Comparison of ENCODE assay signal across 20 cellular contexts in genomic region chr19:4507150-4507452, GRCh38. TPM values are rescaled to one million over a fixed set of nuclear protein-coding genes. Genes with fewer than 3 reads are reported as not detected.
DNase-seq lines count a peak whose midpoint lies in the region; ATAC-seq and TF ChIP-seq lines count a peak whose summit lies in the region.
"Had no signal": no experiment of that assay in that cellular context is flagged by ENCODE, and none has a peak within 500 bp of the region (broad histone marks: within the 10 kb centered on the region; RNA-seq: fewer than 3 reads in every experiment).

No MANE protein-coding gene starts in this region.

- H3K4me3 Mint-ChIP-seq in stimulated activated effector memory CD8-positive, alpha-beta T cell treated with anti-CD3 and anti-CD28 coated beads, Interleukin-12 subunit alpha, Interleukin-12 subunit beta, amount 100 ng/mL, for 72 hours = no peak overlapping the region
- no peak overlapping the region for H3K4me3 Mint-ChIP-seq in activated CD8-positive, alpha-beta memory T cell treated with anti-CD3 and anti-CD28 coated beads, Interleukin-2, amount 10 ng/mL, durations not matched to agents 7 days and 5 days
- no peak overlapping the region for H3K4me3 Mint-ChIP-seq in activated T-helper 2 cell treated with anti-CD3 and anti-CD28 coated beads, Interferon-gamma antibody, Interleukin-2, Interleukin-4, amounts not matched to agents 10 μg/mL and 5 μg/mL and 100 μg/mL, durations not matched to agents 14 hours and 24 hours and 36 hours (ENCODE audit: low read depth)
- H3K4me3 Mint-ChIP-seq: CD4-positive, CD25-positive, alpha-beta regulatory T cell had no signal

- peak overlapping the region in 6 of 11 experiments; percentile 13 to 79 (median 52); a peak in 10 of 22 replicates for H3K27ac ChIP-seq in BLaER1 treated with 17β-estradiol and CSF1 and Interleukin-3, amounts not matched to agents 10 nM and 100 nM
- H3K27ac ChIP-seq in adrenal gland (no peak overlapping the region), mesodermal cell (ENCODE audit: low read depth, low read length, severe bottlenecking) (peak overlapping the region; percentile 53)

- H4K20me1 ChIP-seq in BLaER1 treated with 17β-estradiol and CSF1 and Interleukin-3, amounts not matched to agents 10 nM and 100 nM = peaks cover 0 to 31% (median 20%) of the 10 kb centered on the region in 11 experiments; a peak in 17 of 22 replicates

- H3K27me3 ChIP-seq in BLaER1 treated with 17β-estradiol and CSF1 and Interleukin-3, amounts not matched to agents 10 nM and 100 nM = no peaks in the 10 kb centered on the region
- no peaks in the 10 kb centered on the region for H3K27me3 ChIP-seq in adrenal gland

- intact Hi-C loops in adrenal gland (cut with DNase I) = no loop called here
- intact Hi-C loops in activated T-helper 2 cell treated with anti-CD3 and anti-CD28 coated beads, Interferon-gamma antibody, Interleukin-2, Interleukin-4, amounts not matched to agents 10 μg/mL and 5 μg/mL and 100 μg/mL, durations not matched to agents 14 hours and 24 hours and 36 hours (cut with micrococcal nuclease) = no loop called here

- H3K9me3 Mint-ChIP-seq in stimulated activated effector memory CD8-positive, alpha-beta T cell treated with anti-CD3 and anti-CD28 coated beads, Interleukin-12 subunit alpha, Interleukin-12 subunit beta, amount 100 ng/mL, for 72 hours = no peaks in the 10 kb centered on the region
- H3K9me3 Mint-ChIP-seq in activated CD8-positive, alpha-beta memory T cell treated with anti-CD3 and anti-CD28 coated beads, Interleukin-2, amount 10 ng/mL, durations not matched to agents 7 days and 5 days (ENCODE audit: low read depth) = no peaks in the 10 kb centered on the region
- H3K9me3 Mint-ChIP-seq in activated T-helper 2 cell treated with anti-CD3 and anti-CD28 coated beads, Interferon-gamma antibody, Interleukin-2, Interleukin-4, amounts not matched to agents 10 μg/mL and 5 μg/mL and 100 μg/mL, durations not matched to agents 14 hours and 24 hours and 36 hours = no peaks in the 10 kb centered on the region

- ATAC-seq in stimulated activated effector memory CD8-positive, alpha-beta T cell treated with anti-CD3 and anti-CD28 coated beads, Interleukin-12 subunit alpha, Interleukin-12 subunit beta, amount 100 ng/mL, for 72 hours = no peak
- ATAC-seq in activated CD8-positive, alpha-beta memory T cell treated with anti-CD3 and anti-CD28 coated beads, Interleukin-2, amount 10 ng/mL, durations not matched to agents 7 days and 5 days = no peak
- ATAC-seq in left lobe of liver = no peak

- no peak for TF ChIP-seq CTCF in adrenal gland (IDR thresholded peaks at IDR 0.05)

- H3K4me1 Mint-ChIP-seq in stimulated activated effector memory CD8-positive, alpha-beta T cell treated with anti-CD3 and anti-CD28 coated beads, Interleukin-12 subunit alpha, Interleukin-12 subunit beta, amount 100 ng/mL, for 72 hours = peaks cover 14% of the 10 kb centered on the region
- peaks cover 11% of the 10 kb centered on the region for H3K4me1 Mint-ChIP-seq in activated CD8-positive, alpha-beta memory T cell treated with anti-CD3 and anti-CD28 coated beads, Interleukin-2, amount 10 ng/mL, durations not matched to agents 7 days and 5 days
- peaks cover 6% of the 10 kb centered on the region for H3K4me1 Mint-ChIP-seq in activated T-helper 2 cell treated with anti-CD3 and anti-CD28 coated beads, Interferon-gamma antibody, Interleukin-2, Interleukin-4, amounts not matched to agents 10 μg/mL and 5 μg/mL and 100 μg/mL, durations not matched to agents 14 hours and 24 hours and 36 hours (ENCODE audit: low read depth)
- H3K4me1 Mint-ChIP-seq: CD4-positive, CD25-positive, alpha-beta regulatory T cell had no signal

- H3K36me3 ChIP-seq in BLaER1 treated with 17β-estradiol and CSF1 and Interleukin-3, amounts not matched to agents 10 nM and 100 nM = peaks cover 4 to 37% (median 15%) of the 10 kb centered on the region in 11 experiments; a peak in 21 of 22 replicates
- peaks cover 0 to 8% of the 10 kb centered on the region in 2 donors for H3K36me3 ChIP-seq in adrenal gland (replicated peaks in 1 of 2)
- H3K36me3 ChIP-seq in mesodermal cell (ENCODE audit: control insufficient read depth, insufficient read depth, low read length) = peaks cover 33% of the 10 kb centered on the region

- no peaks in the 10 kb centered on the region; a peak in 1 of 22 replicates for H3K9me3 ChIP-seq in BLaER1 treated with 17β-estradiol and CSF1 and Interleukin-3, amounts not matched to agents 10 nM and 100 nM (replicated peaks in 1 of 11)
- H3K9me3 ChIP-seq in adrenal gland (replicated peaks in 1 of 3) (no peaks in the 10 kb centered on the region), mesodermal cell (ENCODE audit: control insufficient read depth, low read length) (no peaks in the 10 kb centered on the region)

- peak overlapping the region; percentile 86 for H3K27ac Mint-ChIP-seq in stimulated activated effector memory CD8-positive, alpha-beta T cell treated with anti-CD3 and anti-CD28 coated beads, Interleukin-12 subunit alpha, Interleukin-12 subunit beta, amount 100 ng/mL, for 72 hours
- no peak overlapping the region for H3K27ac Mint-ChIP-seq in activated CD8-positive, alpha-beta memory T cell treated with anti-CD3 and anti-CD28 coated beads, Interleukin-2, amount 10 ng/mL, durations not matched to agents 7 days and 5 days
- H3K27ac Mint-ChIP-seq in activated T-helper 2 cell treated with anti-CD3 and anti-CD28 coated beads, Interferon-gamma antibody, Interleukin-2, Interleukin-4, amounts not matched to agents 10 μg/mL and 5 μg/mL and 100 μg/mL, durations not matched to agents 14 hours and 24 hours and 36 hours = no peak overlapping the region
- H3K27ac Mint-ChIP-seq: CD4-positive, CD25-positive, alpha-beta regulatory T cell had no signal

- TF ChIP-seq POLR2A in adrenal gland (IDR thresholded peaks at IDR 0.05) = no peak

- CTCF ChIA-PET in activated CD8-positive, alpha-beta memory T cell treated with anti-CD3 and anti-CD28 coated beads, Interleukin-2, amount 10 ng/mL, durations not matched to agents 7 days and 5 days (lab: Charles Lee) = interaction anchor here (1.6 kb wide), 1 partner anchor 18 kb away, joined by 5 read pairs; no protein-coding TSS in a partner anchor

- H3K4me2 ChIP-seq in BLaER1 treated with 17β-estradiol and CSF1 and Interleukin-3, amounts not matched to agents 10 nM and 100 nM = peak overlapping the region in 7 of 11 experiments; percentile 75 to 92 (median 78); a peak in 14 of 22 replicates

- no peaks in the 10 kb centered on the region for H3K27me3 Mint-ChIP-seq in activated CD8-positive, alpha-beta memory T cell treated with anti-CD3 and anti-CD28 coated beads, Interleukin-2, amount 10 ng/mL, durations not matched to agents 7 days and 5 days
- no peaks in the 10 kb centered on the region for H3K27me3 Mint-ChIP-seq in activated T-helper 2 cell treated with anti-CD3 and anti-CD28 coated beads, Interferon-gamma antibody, Interleukin-2, Interleukin-4, amounts not matched to agents 10 μg/mL and 5 μg/mL and 100 μg/mL, durations not matched to agents 14 hours and 24 hours and 36 hours (ENCODE audit: low read depth)
- H3K27me3 Mint-ChIP-seq: CD4-positive, CD25-positive, alpha-beta regulatory T cell had no signal

- H3K4me3 ChIP-seq in BLaER1 treated with 17β-estradiol and CSF1 and Interleukin-3, amounts not matched to agents 10 nM and 100 nM = no peak overlapping the region
- no peak overlapping the region for H3K4me3 ChIP-seq in adrenal gland
- no peak overlapping the region for H3K4me3 ChIP-seq in mesodermal cell (ENCODE audit: extremely low read depth, insufficient read depth, low read length, poor library complexity, severe bottlenecking)

- 49 to 56% (median 51%) methylated on average over 5 to 12 of the region's 12 CpGs for WGBS in adrenal gland, 4 donors
- WGBS in mesodermal cell (ENCODE audit: insufficient coverage in 2 of 2), 2 experiments = 89 to 93% methylated on average over 12 of the region's 12 CpGs

- DNase-seq in adrenal gland (peak in 5 of 7 donors; percentile 39 to 61 (median 56)), left lobe of liver (ENCODE audit: low spot score) (no peak)
- no peak for DNase-seq in stimulated activated effector memory CD8-positive, alpha-beta T cell treated with anti-CD3 and anti-CD28 coated beads, Interleukin-12 subunit alpha, Interleukin-12 subunit beta, amount 100 ng/mL, for 72 hours (ENCODE audit: low spot score in 2 of 2)
- no peak for DNase-seq in activated CD8-positive, alpha-beta memory T cell treated with anti-CD3 and anti-CD28 coated beads, Interleukin-2, amount 10 ng/mL, durations not matched to agents 7 days and 5 days
- DNase-seq in activated T-helper 2 cell treated with anti-CD3 and anti-CD28 coated beads, Interferon-gamma antibody, Interleukin-2, Interleukin-4, amounts not matched to agents 10 μg/mL and 5 μg/mL and 100 μg/mL, durations not matched to agents 14 hours and 24 hours and 36 hours (ENCODE audit: low spot score) = no peak
- DNase-seq: CD4-positive, CD25-positive, alpha-beta regulatory T cell; DMS153; DND-41; KG1; MM.1S; NCI-H2029; NCI-H446; NCI-H524 treated with DMSO at 0.1 percent for 48 hours; NCI-H774; SHP77 had no signal

- H3K36me3 Mint-ChIP-seq in stimulated activated effector memory CD8-positive, alpha-beta T cell treated with anti-CD3 and anti-CD28 coated beads, Interleukin-12 subunit alpha, Interleukin-12 subunit beta, amount 100 ng/mL, for 72 hours = peaks cover 19% of the 10 kb centered on the region
- peaks cover 1% of the 10 kb centered on the region for H3K36me3 Mint-ChIP-seq in activated CD8-positive, alpha-beta memory T cell treated with anti-CD3 and anti-CD28 coated beads, Interleukin-2, amount 10 ng/mL, durations not matched to agents 7 days and 5 days
- peaks cover 3% of the 10 kb centered on the region for H3K36me3 Mint-ChIP-seq in activated T-helper 2 cell treated with anti-CD3 and anti-CD28 coated beads, Interferon-gamma antibody, Interleukin-2, Interleukin-4, amounts not matched to agents 10 μg/mL and 5 μg/mL and 100 μg/mL, durations not matched to agents 14 hours and 24 hours and 36 hours (ENCODE audit: low read depth)

- peak overlapping the region in 3 of 11 experiments; percentile 16 to 60 (median 47); a peak in 6 of 22 replicates for H3K9ac ChIP-seq in BLaER1 treated with 17β-estradiol and CSF1 and Interleukin-3, amounts not matched to agents 10 nM and 100 nM

- peaks cover 32 to 70% (median 48%) of the 10 kb centered on the region in 10 experiments for H3K4me1 ChIP-seq in BLaER1 treated with 17β-estradiol and CSF1 and Interleukin-3, amounts not matched to agents 10 nM and 100 nM
- peaks cover 0 to 8% of the 10 kb centered on the region in 2 donors for H3K4me1 ChIP-seq in adrenal gland (replicated peaks in 1 of 2)
- H3K4me1 ChIP-seq in mesodermal cell (ENCODE audit: control insufficient read depth, insufficient read depth, low read length, poor library complexity, severe bottlenecking) = peaks cover 9% of the 10 kb centered on the region

RNA-seq across cellular contexts. Expression of gene PLIN4, which starts 11.2 kb away (rescaled TPM):
- total RNA-seq in adrenal gland (1 to 10 TPM in 6 of 8 donors, under 1 TPM in 2; 0.54 to 9.1 (median 2.5) TPM), left lobe of liver (36.8 TPM)
- polyA plus RNA-seq in adrenal gland = 10 to 100 TPM in 1 of 3 donors, 1 to 10 TPM in 1, under 1 TPM in 1; 0.09 to 25.4 (median 9.3) TPM
- polyA plus RNA-seq in mesodermal cell (2013, experiment 1 of 2) = not detected
- not detected for polyA plus RNA-seq in mesodermal cell (2013, experiment 2 of 2)
- total RNA-seq in activated CD8-positive, alpha-beta memory T cell treated with anti-CD3 and anti-CD28 coated beads, Interleukin-2, amount 10 ng/mL, durations not matched to agents 7 days and 5 days = not detected
- total RNA-seq in activated T-helper 2 cell treated with anti-CD3 and anti-CD28 coated beads, Interferon-gamma antibody, Interleukin-2, Interleukin-4, amounts not matched to agents 10 μg/mL and 5 μg/mL and 100 μg/mL, durations not matched to agents 14 hours and 24 hours and 36 hours = 0.05 and 0.09 TPM in 2 replicates
- total RNA-seq: CD4-positive, CD25-positive, alpha-beta regulatory T cell had no signal

RNA-seq across cellular contexts. Expression of gene PLIN5, which starts 27.9 kb away (rescaled TPM):
- total RNA-seq in adrenal gland (10 to 100 TPM in 4 of 8 donors, 1 to 10 TPM in 4; 1.5 to 47.6 (median 8.5) TPM), left lobe of liver (136 TPM)
- 10 to 100 TPM in 1 of 3 donors, 1 to 10 TPM in 1, under 1 TPM in 1; 0.57 to 44.3 (median 9.0) TPM for polyA plus RNA-seq in adrenal gland
- 0.41 TPM for polyA plus RNA-seq in mesodermal cell (2013, experiment 1 of 2)
- polyA plus RNA-seq in mesodermal cell (2013, experiment 2 of 2) = 0.20 TPM
- total RNA-seq in activated CD8-positive, alpha-beta memory T cell treated with anti-CD3 and anti-CD28 coated beads, Interleukin-2, amount 10 ng/mL, durations not matched to agents 7 days and 5 days = not detected
- 0.27 TPM in 1 of 2 replicates, not detected in the other for total RNA-seq in activated T-helper 2 cell treated with anti-CD3 and anti-CD28 coated beads, Interferon-gamma antibody, Interleukin-2, Interleukin-4, amounts not matched to agents 10 μg/mL and 5 μg/mL and 100 μg/mL, durations not matched to agents 14 hours and 24 hours and 36 hours
- total RNA-seq: A172; CD4-positive, CD25-positive, alpha-beta regulatory T cell; SK-MEL-5 had no signal
- polyA plus RNA-seq: BJ had no signal

RNA-seq across cellular contexts. Expression of gene LRG1, which starts 32.7 kb away (rescaled TPM):
- total RNA-seq in adrenal gland (10 to 100 TPM in 1 of 8 donors, 1 to 10 TPM in 5, under 1 TPM in 1, not detected in 1; 0.84 to 52.5 (median 3.9) TPM), left lobe of liver (328 TPM)
- polyA plus RNA-seq in adrenal gland = 1 to 10 TPM in 2 of 3 donors, under 1 TPM in 1; 0.80 to 1.6 (median 1.2) TPM
- polyA plus RNA-seq in mesodermal cell (2013, experiment 1 of 2) = 1.6 TPM
- 1.1 TPM for polyA plus RNA-seq in mesodermal cell (2013, experiment 2 of 2)
- under 1 TPM; 0.32 to 0.35 TPM for total RNA-seq in activated CD8-positive, alpha-beta memory T cell treated with anti-CD3 and anti-CD28 coated beads, Interleukin-2, amount 10 ng/mL, durations not matched to agents 7 days and 5 days
- 0.18 and 0.37 TPM in 2 replicates for total RNA-seq in activated T-helper 2 cell treated with anti-CD3 and anti-CD28 coated beads, Interferon-gamma antibody, Interleukin-2, Interleukin-4, amounts not matched to agents 10 μg/mL and 5 μg/mL and 100 μg/mL, durations not matched to agents 14 hours and 24 hours and 36 hours

RNA-seq across cellular contexts. Expression of gene HDGFL2, which starts 35.0 kb away (rescaled TPM):
- total RNA-seq in adrenal gland = 10 to 100 TPM; 29.9 to 54.6 (median 34.9) TPM
- 10 to 100 TPM; 22.0 to 74.7 (median 55.8) TPM for polyA plus RNA-seq in adrenal gland
- polyA plus RNA-seq in mesodermal cell (2013, experiment 1 of 2) = 108 TPM
- 94.7 TPM for polyA plus RNA-seq in mesodermal cell (2013, experiment 2 of 2)
- total RNA-seq in activated CD8-positive, alpha-beta memory T cell treated with anti-CD3 and anti-CD28 coated beads, Interleukin-2, amount 10 ng/mL, durations not matched to agents 7 days and 5 days = 10 to 100 TPM; 57.8 to 60.2 TPM
- total RNA-seq in activated T-helper 2 cell treated with anti-CD3 and anti-CD28 coated beads, Interferon-gamma antibody, Interleukin-2, Interleukin-4, amounts not matched to agents 10 μg/mL and 5 μg/mL and 100 μg/mL, durations not matched to agents 14 hours and 24 hours and 36 hours = 61.9 and 75.6 TPM in 2 replicates
- total RNA-seq in left lobe of liver = 16.8 TPM

RNA-seq across cellular contexts. Expression of gene UBXN6, which starts 49.5 kb away (rescaled TPM):
- total RNA-seq in adrenal gland (100 to 1,000 TPM; 165 to 317 (median 268) TPM), left lobe of liver (73.5 TPM)
- polyA plus RNA-seq in adrenal gland = 100 to 1,000 TPM in 2 of 3 donors, 10 to 100 TPM in 1; 53.9 to 257 (median 250) TPM
- polyA plus RNA-seq in mesodermal cell (2013, experiment 1 of 2) = 39.8 TPM
- 34.6 TPM for polyA plus RNA-seq in mesodermal cell (2013, experiment 2 of 2)
- 10 to 100 TPM; 41.0 to 45.8 TPM for total RNA-seq in activated CD8-positive, alpha-beta memory T cell treated with anti-CD3 and anti-CD28 coated beads, Interleukin-2, amount 10 ng/mL, durations not matched to agents 7 days and 5 days
- total RNA-seq in activated T-helper 2 cell treated with anti-CD3 and anti-CD28 coated beads, Interferon-gamma antibody, Interleukin-2, Interleukin-4, amounts not matched to agents 10 μg/mL and 5 μg/mL and 100 μg/mL, durations not matched to agents 14 hours and 24 hours and 36 hours = 51.7 and 52.8 TPM in 2 replicates

Comparison
In these comparisons a context has a peak if more than half of its experiments do, and no peak if none do; other contexts are left out.
1. H3K27ac ChIP-seq: peak in BLaER1 treated with 17β-estradiol and CSF1 and Interleukin-3, amounts not matched to agents 10 nM and 100 nM (6 of 11) and mesodermal cell (single experiment); none in adrenal gland (0 of 5).
2. DNase-seq: peak in adrenal gland (5 of 7); none in stimulated activated effector memory CD8-positive, alpha-beta T cell treated with anti-CD3 and anti-CD28 coated beads, Interleukin-12 subunit alpha, Interleukin-12 subunit beta, amount 100 ng/mL, for 72 hours (0 of 2), activated CD8-positive, alpha-beta memory T cell treated with anti-CD3 and anti-CD28 coated beads, Interleukin-2, amount 10 ng/mL, durations not matched to agents 7 days and 5 days (single experiment), activated T-helper 2 cell treated with anti-CD3 and anti-CD28 coated beads, Interferon-gamma antibody, Interleukin-2, Interleukin-4, amounts not matched to agents 10 μg/mL and 5 μg/mL and 100 μg/mL, durations not matched to agents 14 hours and 24 hours and 36 hours (single experiment) and left lobe of liver (single experiment).